ENCODE assay signal across 20 cellular contexts in genomic region chr19:46339491-46339890, GRCh38. TPM values are rescaled to one million over a fixed set of nuclear protein-coding genes. Genes with fewer than 3 reads are reported as not detected.
A peak's percentile ranks its signal among the peaks of the same experiment; 100 is the strongest.
DNase-seq lines count a peak whose midpoint lies in the region; ATAC-seq and TF ChIP-seq lines count a peak whose summit lies in the region.
"Had no signal": no experiment of that assay in that cellular context is flagged by ENCODE, and none has a peak within 500 bp of the region (broad histone marks: within the 10 kb centered on the region; RNA-seq: fewer than 3 reads in every experiment).

No MANE protein-coding gene starts in this region.

- TF ChIP-seq CTCF in cardiac muscle cell (IDR thresholded peaks at IDR 0.05; ENCODE audit: low read depth, low read length) (no peak), nephron (IDR thresholded peaks at IDR 0.05; ENCODE audit: unreplicated experiment in 3 of 3) (no peak), type B pancreatic cell (conservative IDR thresholded peaks at IDR 0.05) (no peak), natural killer cell (IDR thresholded peaks at IDR 0.05) (no peak), spleen (IDR thresholded peaks at IDR 0.05 in 8 of 11, conservative IDR thresholded peaks at IDR 0.05 in 3 of 11) (no peak), upper lobe of left lung (IDR thresholded peaks at IDR 0.05) (no peak)

- ATAC-seq in right cardiac atrium (no peak), natural killer cell (no peak), upper lobe of left lung (ENCODE audit: low FRiP score in 2 of 2) (no peak)

- H3K9me3 ChIP-seq in cardiac muscle cell (ENCODE audit: low read depth) (no peaks in the 10 kb centered on the region), right cardiac atrium (ENCODE audit: control insufficient read depth, low read length) (no peaks in the 10 kb centered on the region), spleen (no peaks in the 10 kb centered on the region), upper lobe of left lung (no peaks in the 10 kb centered on the region)
- H3K9me3 ChIP-seq: BLaER1, HAP-1 had no signal

- H3K9me3 Mint-ChIP-seq in nephron, result no peaks in the 10 kb centered on the region
- no peaks in the 10 kb centered on the region for H3K9me3 Mint-ChIP-seq in type B pancreatic cell
- no peaks in the 10 kb centered on the region for H3K9me3 Mint-ChIP-seq in natural killer cell
- H3K9me3 Mint-ChIP-seq: CD14-positive monocyte; CD4-positive, alpha-beta memory T cell had no signal

- peaks cover 6% of the 10 kb centered on the region for H3K4me1 Mint-ChIP-seq in nephron
- H3K4me1 Mint-ChIP-seq in type B pancreatic cell (ENCODE audit: unreplicated experiment), result peaks cover 9% of the 10 kb centered on the region
- peaks cover 0 to 5% of the 10 kb centered on the region in 2 donors for H3K4me1 Mint-ChIP-seq in natural killer cell
- H3K4me1 Mint-ChIP-seq: CD4-positive, alpha-beta memory T cell had no signal

- intact Hi-C loops in right cardiac atrium (cut with DNase I) (no loop called here), natural killer cell (cut with micrococcal nuclease) (no loop called here), spleen (cut with DNase I; ENCODE audit: low total_unique reads) (no loop called here)

- no peak overlapping the region for H3K4me3 ChIP-seq in cardiac muscle cell
- H3K4me3 ChIP-seq in right cardiac atrium (ENCODE audit: low read length), result no peak overlapping the region
- no peak overlapping the region for H3K4me3 ChIP-seq in spleen
- no peak overlapping the region for H3K4me3 ChIP-seq in upper lobe of left lung
- H3K4me3 ChIP-seq: BLaER1, GM23248, HAP-1 had no signal

- H3K27me3 ChIP-seq in cardiac muscle cell, result no peaks in the 10 kb centered on the region
- H3K27me3 ChIP-seq in right cardiac atrium (ENCODE audit: control insufficient read depth, insufficient read depth), result no peaks in the 10 kb centered on the region
- no peaks in the 10 kb centered on the region for H3K27me3 ChIP-seq in spleen (replicated peaks in 1 of 7)
- H3K27me3 ChIP-seq in upper lobe of left lung, result no peaks in the 10 kb centered on the region
- H3K27me3 ChIP-seq: BLaER1 had no signal

- H3K36me3 ChIP-seq in cardiac muscle cell, result peaks cover 21% of the 10 kb centered on the region
- H3K36me3 ChIP-seq in spleen, result peaks cover 0 to 78% (median 2%) of the 10 kb centered on the region in 6 donors
- H3K36me3 ChIP-seq in upper lobe of left lung, result peaks cover 11 to 75% (median 34%) of the 10 kb centered on the region in 4 donors
- H3K36me3 ChIP-seq: BLaER1, HAP-1 had no signal

- H3K4me3 Mint-ChIP-seq in nephron, result no peak overlapping the region
- H3K4me3 Mint-ChIP-seq in type B pancreatic cell, result no peak overlapping the region
- no peak overlapping the region for H3K4me3 Mint-ChIP-seq in natural killer cell
- H3K4me3 Mint-ChIP-seq: CD14-positive monocyte had no signal

- 65% methylated on average over 9 of the region's 9 CpGs for WGBS in right cardiac atrium
- WGBS in spleen, 5 donors, result 67 to 75% (median 71%) methylated on average over 9 of the region's 9 CpGs
- 79 to 81% methylated on average over 9 of the region's 9 CpGs for WGBS in upper lobe of left lung, 2 donors

- H3K27ac Mint-ChIP-seq in nephron (peak overlapping the region in 2 of 3 experiments; percentile 18 to 30), type B pancreatic cell (peak overlapping the region; percentile 70), natural killer cell (no peak overlapping the region)
- H3K27ac Mint-ChIP-seq: CD4-positive, alpha-beta memory T cell had no signal

- H3K4me1 ChIP-seq in cardiac muscle cell (ENCODE audit: low read depth) (peaks cover 10% of the 10 kb centered on the region), right cardiac atrium (ENCODE audit: control insufficient read depth, insufficient read depth, low read length) (no peaks in the 10 kb centered on the region), spleen (no peaks in the 10 kb centered on the region), upper lobe of left lung (no peaks in the 10 kb centered on the region)

- H3K36me3 Mint-ChIP-seq in nephron (ENCODE audit: low read depth), result peaks cover 39% of the 10 kb centered on the region
- peaks cover 11% of the 10 kb centered on the region for H3K36me3 Mint-ChIP-seq in type B pancreatic cell
- H3K36me3 Mint-ChIP-seq in natural killer cell, result no peaks in the 10 kb centered on the region
- H3K36me3 Mint-ChIP-seq: CD14-positive monocyte; CD4-positive, alpha-beta memory T cell had no signal

- no peak for TF ChIP-seq EP300 in upper lobe of left lung (IDR thresholded peaks at IDR 0.05)

- no peak for DNase-seq in cardiac muscle cell (ENCODE audit: low read depth in 1 of 2, low spot score in 1 of 2)
- DNase-seq in right cardiac atrium, result no peak
- DNase-seq in type B pancreatic cell (ENCODE audit: extremely low spot score, unreplicated experiment), result no peak
- no peak for DNase-seq in natural killer cell
- no peak for DNase-seq in spleen
- DNase-seq in upper lobe of left lung, result no peak
- DNase-seq: 8988T; CD4-positive, alpha-beta memory T cell; DMS153; DMS79; GDM1; GM23248 had no signal

- TF ChIP-seq POLR2A in spleen (IDR thresholded peaks at IDR 0.05) (no peak), upper lobe of left lung (IDR thresholded peaks at IDR 0.05) (no peak)

- H3K27me3 Mint-ChIP-seq in nephron (ENCODE audit: low read depth) (no peaks in the 10 kb centered on the region), type B pancreatic cell (no peaks in the 10 kb centered on the region), natural killer cell (ENCODE audit: low read depth in 2 of 2) (peaks cover 17 to 22% of the 10 kb centered on the region in 2 donors)

- H3K27ac ChIP-seq in cardiac muscle cell (peak overlapping the region; percentile 58), right cardiac atrium (ENCODE audit: low read length) (no peak overlapping the region), spleen (no peak overlapping the region), upper lobe of left lung (no peak overlapping the region)
- H3K27ac ChIP-seq: BLaER1, GM23248, HL-60 had no signal

RNA-seq across cellular contexts. Expression of gene PPP5C, which starts 7.4 kb away (rescaled TPM):
- 109 and 130 TPM in 2 replicates for total RNA-seq in cardiac muscle cell
- 120 and 123 TPM in 2 replicates for polyA plus RNA-seq in cardiac muscle cell
- 10 to 100 TPM; 62.4 to 74.1 (median 64.7) TPM for total RNA-seq in right cardiac atrium
- polyA plus RNA-seq in right cardiac atrium, result 62.7 TPM
- 68.3 and 99.5 TPM in 2 replicates for total RNA-seq in type B pancreatic cell (ENCODE audit: low replicate concordance)
- 100 to 1,000 TPM in 1 of 3 donors, 10 to 100 TPM in 2; 95.4 to 106 (median 98.4) TPM for total RNA-seq in natural killer cell
- 10 to 100 TPM; 61.1 to 87.3 (median 74.2) TPM for total RNA-seq in spleen
- polyA plus RNA-seq in spleen, result 10 to 100 TPM; 26.5 to 67.5 (median 29.8) TPM
- 100 to 1,000 TPM in 1 of 6 donors, 10 to 100 TPM in 5; 54.7 to 120 (median 66.0) TPM for total RNA-seq in upper lobe of left lung

RNA-seq across cellular contexts. Expression of gene HIF3A, which starts 42.6 kb away (rescaled TPM):
- 115 and 163 TPM in 2 replicates for total RNA-seq in cardiac muscle cell
- 122 and 170 TPM in 2 replicates for polyA plus RNA-seq in cardiac muscle cell
- total RNA-seq in right cardiac atrium, result 100 to 1,000 TPM in 1 of 4 donors, 10 to 100 TPM in 3; 60.0 to 132 (median 90.8) TPM
- polyA plus RNA-seq in right cardiac atrium, result 94.7 TPM
- 46.1 and 62.4 TPM in 2 replicates for total RNA-seq in type B pancreatic cell (ENCODE audit: low replicate concordance)
- not detected for total RNA-seq in natural killer cell
- 100 to 1,000 TPM in 2 of 7 donors, 10 to 100 TPM in 5; 25.9 to 126 (median 97.5) TPM for total RNA-seq in spleen
- polyA plus RNA-seq in spleen, result 10 to 100 TPM in 2 of 3 donors, 1 to 10 TPM in 1; 5.0 to 82.7 (median 18.7) TPM
- 1,000 to 10,000 TPM in 1 of 6 donors, 100 to 1,000 TPM in 1, 10 to 100 TPM in 4; 42.3 to 1,057 (median 61.3) TPM for total RNA-seq in upper lobe of left lung
- total RNA-seq: CD4-positive, alpha-beta memory T cell; Daoy; GM23248; H4; HT1080 had no signal
- polyA plus RNA-seq: CD14-positive monocyte; CD4-positive, alpha-beta memory T cell had no signal

Comparison
In these comparisons a context has a peak if more than half of its experiments do, and no peak if none do; other contexts are left out.
1. H3K27ac Mint-ChIP-seq: peak in nephron (2 of 3) and type B pancreatic cell (single experiment); none in natural killer cell (0 of 2).
2. RNA of gene HIF3A, which starts 42.6 kb away (total RNA-seq): 115 to 163 TPM in cardiac muscle cell, 60.0 to 132 TPM in right cardiac atrium, 25.9 to 126 TPM in spleen, 42.3 to 1,057 TPM in upper lobe of left lung and 46.1 to 62.4 TPM in type B pancreatic cell; not detected in natural killer cell; every median in the first group is over 10 times any median in the second.